Comparison of ENCODE assay signal across 1 cellular context in genomic region chr1:234638832-234639799, GRCh38.
A peak's percentile ranks its signal among the peaks of the same experiment; 100 is the strongest.
TF ChIP-seq lines count a peak whose summit lies in the region.

No MANE protein-coding gene starts in this region.

TF ChIP-seq in HEK293, 187 proteins besides CTCF, POLR2A, EP300 and RAD21 (continued from another document):
- TF ChIP-seq ZSCAN18 (tag by site-specific recombination; IDR thresholded peaks at IDR 0.05) (no peak), SCRT2 (tag by site-specific recombination; IDR thresholded peaks at IDR 0.05) (peak; percentile 38; the same call in 1 of the 2 replicates), ZNF777 (tag by site-specific recombination; IDR thresholded peaks at IDR 0.05; ENCODE audit: borderline replicate concordance) (no peak), ZNF175 (tag by site-specific recombination; IDR thresholded peaks at IDR 0.05) (no peak), ZNF398 (tag by site-specific recombination; IDR thresholded peaks at IDR 0.05) (no peak)
TF ChIP-seq in HEK293: peak in this region for 3.
